In the genomic region with DNA sequence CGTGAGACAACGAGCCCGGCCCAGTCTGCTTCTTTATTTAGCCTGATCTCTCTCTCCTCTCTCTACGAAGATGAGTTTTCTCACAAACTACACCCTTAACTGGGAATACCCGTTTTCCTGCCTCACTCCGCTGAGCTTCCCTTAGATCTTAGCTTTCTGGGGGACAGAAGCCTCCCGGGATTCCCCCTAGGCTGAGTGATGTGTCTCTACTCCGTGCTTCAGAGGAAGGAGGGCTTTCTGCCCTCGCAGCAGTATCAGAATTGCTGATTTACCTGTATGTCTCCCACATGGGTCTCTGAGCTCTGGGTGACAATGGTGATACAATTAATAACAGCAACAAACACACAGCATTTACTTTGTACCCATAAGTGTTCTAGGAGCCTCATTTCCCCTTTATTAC, we compare ENCODE assay signal across 8 cellular contexts.
DNase-seq lines count a peak whose midpoint lies in the region; ATAC-seq and TF ChIP-seq lines count a peak whose summit lies in the region.

No MANE protein-coding gene starts in this region.

- no peaks in the 10 kb centered on the region for H3K27me3 ChIP-seq in mucosa of stomach (ENCODE audit: control insufficient read depth, insufficient read depth, low read length)

- H3K4me3 ChIP-seq in astrocyte of the spinal cord (ENCODE audit: low read depth, low read length), result peak overlapping the region; percentile 85
- peak overlapping the region; percentile 54 for H3K4me3 ChIP-seq in mucosa of stomach (ENCODE audit: low read length)

- H3K9ac ChIP-seq in mucosa of stomach (ENCODE audit: low read length), result peak overlapping the region; percentile 62

- H3K9me3 ChIP-seq in mucosa of stomach (ENCODE audit: control insufficient read depth, low read length), result no peaks in the 10 kb centered on the region

- H3K4me1 ChIP-seq in mucosa of stomach (ENCODE audit: control insufficient read depth, insufficient read depth, low read length), result peaks cover 12% of the 10 kb centered on the region

- DNase-seq in astrocyte of the spinal cord (ENCODE audit: low read depth, low spot score) (no peak), NOMO-1 treated with DMSO at 0.1 percent for 48 hours (lab: John Stamatoyannopoulos, UW; ENCODE audit: unreplicated experiment) (no peak), DMS79 (lab: John Stamatoyannopoulos, UW) (no peak), cerebellar nuclear complex (lab: John Stamatoyannopoulos, UW) (no peak)

- ATAC-seq in GM18861 (IDR thresholded peaks at IDR 0.05; ENCODE audit: unreplicated experiment), result peak; percentile 24
- peak; percentile 33 for ATAC-seq in HG03280 (IDR thresholded peaks at IDR 0.05; ENCODE audit: unreplicated experiment)
- no peak for ATAC-seq in HG03354 (IDR thresholded peaks at IDR 0.05; ENCODE audit: poor library complexity, severe bottlenecking, unreplicated experiment)

- H3K36me3 ChIP-seq in mucosa of stomach (ENCODE audit: control insufficient read depth, insufficient read depth, low read length), result no peaks in the 10 kb centered on the region

- in situ Hi-C loops in astrocyte of the spinal cord (cut with HindIII; ENCODE audit: low sequenced_read_pairs), result no loop called here

- TF ChIP-seq CTCF in astrocyte of the spinal cord (IDR thresholded peaks at IDR 0.05; ENCODE audit: low read depth, low read length), result no peak
